ENCODE assay signal across 21 cellular contexts in the genomic region with DNA sequence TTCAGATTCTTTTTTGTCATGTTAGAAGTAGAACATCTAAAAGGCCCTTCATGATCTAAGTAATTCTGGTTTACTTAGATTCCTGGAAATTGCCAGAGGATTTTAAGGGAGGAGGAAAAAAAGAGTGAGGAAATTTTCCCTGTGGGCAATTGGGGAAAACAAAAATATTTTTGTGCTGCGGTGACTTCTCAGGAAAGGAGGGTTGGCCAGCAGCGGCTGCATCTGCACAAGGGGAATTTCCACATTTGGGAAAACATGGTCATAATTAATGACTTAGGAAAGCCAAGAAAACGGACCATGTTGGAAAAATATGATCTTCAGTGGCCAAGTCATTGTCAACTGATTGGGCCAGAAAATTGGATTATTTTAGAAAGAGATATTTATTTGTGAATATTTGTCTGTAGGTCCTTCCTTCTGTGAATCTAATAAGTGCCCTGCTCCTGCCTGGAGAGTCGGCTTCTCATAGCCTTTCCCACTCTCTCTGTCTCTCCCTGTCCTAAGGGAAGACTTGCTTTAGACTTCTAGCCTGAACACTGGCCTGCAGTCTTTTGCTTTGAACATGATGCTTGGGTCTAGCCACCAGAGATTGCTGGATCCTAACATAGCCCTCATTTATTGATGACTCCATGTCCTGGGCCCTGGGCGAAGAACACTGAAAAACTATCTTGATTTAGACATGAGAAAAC.
DNase-seq lines count a peak whose midpoint lies in the region; ATAC-seq, FAIRE-seq and TF ChIP-seq lines count a peak whose summit lies in the region.
"Had no signal": no experiment of that assay in that cellular context is flagged by ENCODE, and none has a peak within 500 bp of the region (broad histone marks: within the 10 kb centered on the region; RNA-seq: fewer than 3 reads in every experiment).

No MANE protein-coding gene starts in this region.

- H3K27me3 ChIP-seq in ascending aorta, result no peaks in the 10 kb centered on the region
- H3K27me3 ChIP-seq in trophoblast cell (ENCODE audit: insufficient read depth, low read length), result no peaks in the 10 kb centered on the region
- H3K27me3 ChIP-seq in tibial artery, result no peaks in the 10 kb centered on the region

- no peak overlapping the region for H4K91ac ChIP-seq in trophoblast cell (ENCODE audit: low read depth, low read length)

- intact Hi-C loops in ascending aorta (cut with DNase I) (no loop called here), tibial artery (cut with DNase I; ENCODE audit: low total_unique reads) (no loop called here)

- H2AFZ ChIP-seq in trophoblast cell (ENCODE audit: insufficient read depth, low read length, poor library complexity), result no peak overlapping the region

- no peak for ATAC-seq in GM21825 (IDR thresholded peaks at IDR 0.05; ENCODE audit: unreplicated experiment)
- ATAC-seq: activated CD8-positive, alpha-beta T cell treated with anti-CD3 and anti-CD28 coated beads, Interleukin-2, amount 10 ng/mL, durations not matched to agents 7 days and 5 days; naive thymus-derived CD8-positive, alpha-beta T cell; stimulated activated effector memory CD8-positive, alpha-beta T cell treated with anti-CD3 and anti-CD28 coated beads, Interleukin-12 subunit alpha, Interleukin-12 subunit beta, amount 100 ng/mL, for 72 hours had no signal

- H3K36me3 ChIP-seq in ascending aorta, result no peaks in the 10 kb centered on the region
- no peaks in the 10 kb centered on the region for H3K36me3 ChIP-seq in trophoblast cell (ENCODE audit: control insufficient read depth in 1 of 2, insufficient read depth in 2 of 2, low read length in 2 of 2)
- H3K36me3 ChIP-seq in tibial artery, result no peaks in the 10 kb centered on the region

- H4K8ac ChIP-seq in trophoblast cell (ENCODE audit: low read depth, low read length), result no peak overlapping the region

- peak overlapping the region; percentile 18 to 60 for H3K27ac ChIP-seq in ascending aorta
- no peak overlapping the region for H3K27ac ChIP-seq in trophoblast cell (ENCODE audit: low read depth, low read length)
- H3K27ac ChIP-seq in tibial artery, result peak overlapping the region; percentile 19 to 45

- H3K4me1 ChIP-seq in ascending aorta, result no peaks in the 10 kb centered on the region
- H3K4me1 ChIP-seq in trophoblast cell (ENCODE audit: control insufficient read depth in 1 of 2, insufficient read depth in 2 of 2, low read length in 2 of 2), result no peaks in the 10 kb centered on the region
- H3K4me1 ChIP-seq in tibial artery, result peaks cover 0 to 5% (median 0%) of the 10 kb centered on the region in 4 donors

- H3K4me3 ChIP-seq in ascending aorta (no peak overlapping the region), fibroblast of the aortic adventitia (ENCODE audit: low read depth, low read length) (no peak overlapping the region), trophoblast cell (ENCODE audit: low read depth, low read length) (no peak overlapping the region), tibial artery (no peak overlapping the region)

- no peak for FAIRE-seq in D721Med (lab: Jason Lieb, UNC)

- H2BK120ac ChIP-seq in trophoblast cell (ENCODE audit: insufficient read depth, low read length, poor library complexity), result no peak overlapping the region

- no peak overlapping the region for H3K9ac ChIP-seq in trophoblast cell (ENCODE audit: low read length)

- WGBS in trophoblast cell (ENCODE audit: extremely low coverage, insufficient coverage, insufficient read length), result no CpG with 5 or more reads among the region's 5 CpGs

- H2AK5ac ChIP-seq in trophoblast cell (ENCODE audit: low read length), result no peak overlapping the region

- H3K4me2 ChIP-seq in trophoblast cell (ENCODE audit: low read length), result no peak overlapping the region

- H2BK12ac ChIP-seq in trophoblast cell (ENCODE audit: low read length), result no peak overlapping the region

- no peak overlapping the region for H3K23ac ChIP-seq in trophoblast cell (ENCODE audit: low read length)

- DNase-seq in ascending aorta (ENCODE audit: low spot score in 2 of 2), result no peak
- DNase-seq in fibroblast of the aortic adventitia (ENCODE audit: low read depth), result peak; percentile 84
- DNase-seq in trophoblast cell, result peak; percentile 44 to 83
- peak in 1 of 2 donors; percentile 57 for DNase-seq in tibial artery
- DNase-seq in EL, result no peak
- no peak for DNase-seq in NCI-H128 (lab: John Stamatoyannopoulos, UW; ENCODE audit: unreplicated experiment)
- DNase-seq in D721Med (ENCODE audit: insufficient read length, low spot score), result no peak
- DNase-seq: activated CD4-positive, alpha-beta T cell treated with anti-CD3 and anti-CD28 coated beads for 1 hour; activated CD8-positive, alpha-beta T cell treated with anti-CD3 and anti-CD28 coated beads, Interleukin-2, amount 10 ng/mL, durations not matched to agents 7 days and 5 days; activated effector memory CD4-positive, alpha-beta T cell treated with anti-CD3 and anti-CD28 coated beads, Interleukin-2, amount 50 U/mL, for 16 hours; Calu3; DND-41; foreskin melanocyte; hippocampal formation; immature natural killer cell; Karpas-422; midbrain; naive thymus-derived CD8-positive, alpha-beta T cell; stimulated activated CD4-positive, alpha-beta T cell treated with anti-CD3 and anti-CD28 coated beads, Interleukin-4, amount 100 ng/mL, for 24 hours had no signal

- no peak overlapping the region for H3K14ac ChIP-seq in trophoblast cell (ENCODE audit: low read length)

- H3K79me2 ChIP-seq in trophoblast cell (ENCODE audit: control insufficient read depth, insufficient read depth, low read length, poor library complexity), result no peaks in the 10 kb centered on the region

- H3K9me3 ChIP-seq in ascending aorta, result no peaks in the 10 kb centered on the region
- H3K9me3 ChIP-seq in trophoblast cell (ENCODE audit: insufficient read depth, low read depth, low read length), result no peaks in the 10 kb centered on the region
- no peaks in the 10 kb centered on the region for H3K9me3 ChIP-seq in tibial artery

- no peak overlapping the region for H3K18ac ChIP-seq in trophoblast cell (ENCODE audit: low read length)

- H3K4ac ChIP-seq in trophoblast cell (ENCODE audit: low read depth, low read length), result no peak overlapping the region

- TF ChIP-seq CTCF in ascending aorta (IDR thresholded peaks at IDR 0.05), result no peak
- no peak for TF ChIP-seq CTCF in fibroblast of the aortic adventitia (IDR thresholded peaks at IDR 0.05; ENCODE audit: insufficient read depth, low read length)
- no peak for TF ChIP-seq CTCF in tibial artery (IDR thresholded peaks at IDR 0.05)
- TF ChIP-seq CTCF in D721Med (IDR thresholded peaks at IDR 0.05; ENCODE audit: insufficient read depth, missing control alignments), result no peak

- no peak overlapping the region for H4K12ac ChIP-seq in trophoblast cell (ENCODE audit: low read depth, low read length)

- no peak overlapping the region for H2BK5ac ChIP-seq in trophoblast cell (ENCODE audit: low read depth, low read length, poor library complexity)

- no peaks in the 10 kb centered on the region for H3K79me1 ChIP-seq in trophoblast cell (ENCODE audit: low read length)

Comparison
In these comparisons a context has a peak if more than half of its experiments do, and no peak if none do; other contexts are left out.
1. DNase-seq: peak in fibroblast of the aortic adventitia (single experiment) and trophoblast cell (2 of 2); none in ascending aorta (0 of 2), EL (single experiment), NCI-H128 (single experiment) and D721Med (single experiment).